Comparison of ENCODE assay signal across 12 cellular contexts in the genomic region with DNA sequence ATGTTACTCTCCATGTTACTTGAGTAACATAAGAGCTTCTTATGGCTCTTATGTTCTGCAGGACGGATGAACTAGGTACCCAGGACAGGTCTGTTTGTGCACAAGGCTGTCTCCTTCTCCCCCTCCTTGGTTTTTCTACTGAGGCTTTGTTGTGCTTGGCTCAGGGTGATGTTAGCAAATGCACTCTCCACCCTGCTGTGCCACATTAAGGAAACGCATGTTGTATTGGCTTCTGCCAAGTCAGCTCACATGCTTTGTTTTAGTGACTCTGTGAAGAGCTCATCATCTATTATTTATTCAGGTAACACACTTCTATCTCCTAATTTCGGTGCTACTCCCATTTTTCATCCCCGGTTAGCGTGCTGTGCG.
DNase-seq lines count a peak whose midpoint lies in the region; ATAC-seq and TF ChIP-seq lines count a peak whose summit lies in the region.
"Had no signal": no experiment of that assay in that cellular context is flagged by ENCODE, and none has a peak within 500 bp of the region (broad histone marks: within the 10 kb centered on the region; RNA-seq: fewer than 3 reads in every experiment).

No MANE protein-coding gene starts in this region.

- no peaks in the 10 kb centered on the region for H3K36me3 ChIP-seq in psoas muscle (ENCODE audit: insufficient read depth in 1 of 2, low read depth in 1 of 2)
- no peaks in the 10 kb centered on the region for H3K36me3 ChIP-seq in colonic mucosa

- WGBS in psoas muscle, 3 donors: 66 to 72% (median 68%) methylated on average over 6 of the region's 6 CpGs

- no peak overlapping the region for H3K4me3 ChIP-seq in psoas muscle
- no peak overlapping the region for H3K4me3 ChIP-seq in colonic mucosa

- H3K9ac ChIP-seq in colonic mucosa (ENCODE audit: low read depth in 2 of 2, low read length in 2 of 2): no peak overlapping the region

- intact Hi-C loops in psoas muscle (cut with DNase I): loop anchor here (5.0 to 10.0 kb wide), 2 partner anchors 54 to 106 kb away; a partner anchor contains a TSS
- intact Hi-C loops in colonic mucosa (cut with DNase I): no loop called here

- H3K9me3 Mint-ChIP-seq in T-helper 2 cell treated with Interferon-gamma antibody and Interleukin-4, amounts not matched to agents 5 μg/mL and 100 μg/mL, for 36 hours: no peaks in the 10 kb centered on the region
- H3K9me3 Mint-ChIP-seq: activated naive CD4-positive, alpha-beta T cell treated with anti-CD3 and anti-CD28 coated beads for 36 hours had no signal

- H3K9me3 ChIP-seq in psoas muscle: no peaks in the 10 kb centered on the region
- H3K9me3 ChIP-seq in colonic mucosa: no peaks in the 10 kb centered on the region

- no peak overlapping the region for H3K4me3 Mint-ChIP-seq in T-helper 2 cell treated with Interferon-gamma antibody and Interleukin-4, amounts not matched to agents 5 μg/mL and 100 μg/mL, for 36 hours
- H3K4me3 Mint-ChIP-seq: activated naive CD4-positive, alpha-beta T cell treated with anti-CD3 and anti-CD28 coated beads for 36 hours had no signal

- peak overlapping the region; percentile 14 for H3K27ac Mint-ChIP-seq in T-helper 2 cell treated with Interferon-gamma antibody and Interleukin-4, amounts not matched to agents 5 μg/mL and 100 μg/mL, for 36 hours
- H3K27ac Mint-ChIP-seq: activated naive CD4-positive, alpha-beta T cell treated with anti-CD3 and anti-CD28 coated beads for 36 hours had no signal

- ATAC-seq in psoas muscle (peak; percentile 17 to 45 (median 32)), HG02938 (IDR thresholded peaks at IDR 0.05; ENCODE audit: unreplicated experiment) (no peak)

- no peaks in the 10 kb centered on the region for H3K27me3 Mint-ChIP-seq in T-helper 2 cell treated with Interferon-gamma antibody and Interleukin-4, amounts not matched to agents 5 μg/mL and 100 μg/mL, for 36 hours (ENCODE audit: low read depth)

- no peaks in the 10 kb centered on the region for H3K27me3 ChIP-seq in psoas muscle (ENCODE audit: insufficient read depth in 3 of 3, low read length in 2 of 3)
- H3K27me3 ChIP-seq in colonic mucosa: no peaks in the 10 kb centered on the region

- no peak for DNase-seq in T-helper 2 cell treated with Interferon-gamma antibody and Interleukin-4, amounts not matched to agents 5 μg/mL and 100 μg/mL, for 36 hours (ENCODE audit: low spot score)
- DNase-seq in T-helper 2 cell (no peak), NCI-H2081 (lab: John Stamatoyannopoulos, UW) (peak; percentile 72 to 91), brain pericyte (ENCODE audit: low read depth, low spot score) (peak; percentile 74), psoas muscle (no peak), substantia nigra (lab: John Stamatoyannopoulos, UW) (no peak), colonic mucosa (no peak)
- DNase-seq: activated CD4-positive, alpha-beta T cell treated with anti-CD3 and anti-CD28 coated beads, Interleukin-2, amount 50 U/mL, for 1 hour; activated naive CD4-positive, alpha-beta T cell treated with anti-CD3 and anti-CD28 coated beads for 36 hours; GDM1; NCI-H526 had no signal

- peaks cover 54% of the 10 kb centered on the region for H3K4me1 Mint-ChIP-seq in T-helper 2 cell treated with Interferon-gamma antibody and Interleukin-4, amounts not matched to agents 5 μg/mL and 100 μg/mL, for 36 hours (ENCODE audit: low read depth)

- no peaks in the 10 kb centered on the region for H3K4me1 ChIP-seq in psoas muscle
- peaks cover 14% of the 10 kb centered on the region for H3K4me1 ChIP-seq in colonic mucosa

- no peak overlapping the region for H3K27ac ChIP-seq in psoas muscle
- H3K27ac ChIP-seq in substantia nigra (ENCODE audit: low read depth, low read length, poor library complexity, severe bottlenecking): no peak overlapping the region
- no peak overlapping the region for H3K27ac ChIP-seq in colonic mucosa

- TF ChIP-seq CTCF in psoas muscle (IDR thresholded peaks at IDR 0.05) (no peak), colonic mucosa (IDR thresholded peaks at IDR 0.05) (no peak)

- peaks cover 16% of the 10 kb centered on the region for H3K36me3 Mint-ChIP-seq in T-helper 2 cell treated with Interferon-gamma antibody and Interleukin-4, amounts not matched to agents 5 μg/mL and 100 μg/mL, for 36 hours (ENCODE audit: low read depth)

Comparison
In these comparisons a context has a peak if more than half of its experiments do, and no peak if none do; other contexts are left out.
1. DNase-seq: peak in NCI-H2081 (2 of 2) and brain pericyte (single experiment); none in T-helper 2 cell treated with Interferon-gamma antibody and Interleukin-4, amounts not matched to agents 5 μg/mL and 100 μg/mL, for 36 hours (single experiment), T-helper 2 cell (0 of 5), psoas muscle (0 of 2), substantia nigra (0 of 49) and colonic mucosa (single experiment).